Comparison of ENCODE assay signal across 25 cellular contexts in the genomic region with DNA sequence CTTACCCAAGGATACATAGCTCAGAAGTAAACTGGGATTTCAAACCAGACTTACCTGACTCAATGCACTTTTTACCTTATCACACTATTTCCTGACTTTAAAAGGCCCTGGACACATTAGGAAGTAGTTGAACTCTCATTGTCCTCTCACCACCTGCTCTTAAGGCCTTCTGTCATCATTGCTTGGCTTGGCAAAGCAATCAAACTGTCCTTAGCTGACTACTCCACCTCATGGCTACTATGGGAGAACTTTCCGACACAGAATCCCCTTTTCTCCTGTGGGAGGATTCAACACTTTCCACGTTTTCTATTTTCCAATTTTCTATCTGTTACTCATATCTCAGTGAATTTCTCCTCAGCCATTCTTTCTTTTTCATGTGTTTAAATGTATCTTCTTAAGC. TPM values are rescaled to one million over a fixed set of nuclear protein-coding genes. Genes with fewer than 3 reads are reported as not detected.
DNase-seq lines count a peak whose midpoint lies in the region; ATAC-seq, FAIRE-seq and TF ChIP-seq lines count a peak whose summit lies in the region.
"Had no signal": no experiment of that assay in that cellular context is flagged by ENCODE, and none has a peak within 500 bp of the region (broad histone marks: within the 10 kb centered on the region; RNA-seq: fewer than 3 reads in every experiment).

No MANE protein-coding gene starts in this region.

- H3K23ac ChIP-seq in mesendoderm (ENCODE audit: low read length) (no peak overlapping the region), neuronal stem cell (ENCODE audit: low read depth, low read length, poor library complexity) (no peak overlapping the region)

- no CpG with 5 or more reads among the region's 2 CpGs for WGBS in mesendoderm (ENCODE audit: extremely low coverage, insufficient coverage, low lambda C conversion rate)
- WGBS in neuronal stem cell (ENCODE audit: extremely low coverage in 2 of 2, insufficient read length in 2 of 2, insufficient replicate concordance in 1 of 2), 2 donors: 100% methylated on average over 1 of the region's 2 CpGs; no CpG with 5 or more reads in 1 of the 2 donors

- no peak overlapping the region for H4K91ac ChIP-seq in neuronal stem cell (ENCODE audit: low read depth, low read length, poor library complexity)

- H3K4me1 ChIP-seq in CD4-positive, CD25-positive, alpha-beta regulatory T cell (ENCODE audit: control insufficient read depth, insufficient read depth, low read length, poor library complexity, severe bottlenecking): no peaks in the 10 kb centered on the region
- H3K4me1 ChIP-seq in mesendoderm (ENCODE audit: control insufficient read depth, low read depth, low read length) (peaks cover 2% of the 10 kb centered on the region), PC-9 (replicated peaks; ENCODE audit: insufficient read depth) (no peaks in the 10 kb centered on the region), neuronal stem cell (ENCODE audit: control insufficient read depth in 2 of 2, insufficient read depth in 1 of 2, low read depth in 1 of 2, low read length in 2 of 2) (peaks cover 1 to 3% of the 10 kb centered on the region in 2 donors)
- H3K4me1 ChIP-seq: colonic mucosa, right atrium auricular region, SJCRH30 had no signal

- H4K20me1 ChIP-seq in PC-9 (ENCODE audit: insufficient read depth): no peaks in the 10 kb centered on the region; the same call in 1 of the 2 replicates

- H3K14ac ChIP-seq in neuronal stem cell (ENCODE audit: low read length): no peak overlapping the region

- no peaks in the 10 kb centered on the region for H3K9me3 ChIP-seq in CD4-positive, CD25-positive, alpha-beta regulatory T cell (ENCODE audit: control insufficient read depth in 2 of 2, low read length in 2 of 2)
- peaks cover 8% of the 10 kb centered on the region; the same call in 1 of the 2 replicates for H3K9me3 ChIP-seq in PC-9 (ENCODE audit: insufficient read depth, low read depth)
- H3K9me3 ChIP-seq in neuronal stem cell (replicated peaks in 1 of 2; ENCODE audit: control insufficient read depth in 2 of 2, insufficient read depth in 1 of 2, low read depth in 1 of 2, low read length in 2 of 2): peaks cover 0 to 2% of the 10 kb centered on the region in 2 donors
- H3K9me3 ChIP-seq: colonic mucosa, esophagus squamous epithelium, left lung, pancreas, SJCRH30 had no signal

- H3K27ac ChIP-seq in CD4-positive, CD25-positive, alpha-beta regulatory T cell (ENCODE audit: insufficient read depth, low read length, poor library complexity, severe bottlenecking): no peak overlapping the region
- H3K27ac ChIP-seq in mesendoderm (ENCODE audit: low read depth, low read length): no peak overlapping the region
- H3K27ac ChIP-seq in PC-9: no peak overlapping the region
- H3K27ac ChIP-seq in neuronal stem cell (replicated peaks; ENCODE audit: low read length): no peak overlapping the region
- H3K27ac ChIP-seq: colonic mucosa, esophagus squamous epithelium, KMS-11, left lung, pancreas, right atrium auricular region, SJCRH30 had no signal

- H2AFZ ChIP-seq in PC-9 (no peak overlapping the region), neuronal stem cell (ENCODE audit: low read length) (no peak overlapping the region)

- H3K27me3 ChIP-seq in CD4-positive, CD25-positive, alpha-beta regulatory T cell (ENCODE audit: control insufficient read depth, insufficient read depth, low read length): no peaks in the 10 kb centered on the region
- no peaks in the 10 kb centered on the region for H3K27me3 ChIP-seq in mesendoderm (ENCODE audit: insufficient read depth, low read length, poor library complexity)
- H3K27me3 ChIP-seq in PC-9 (ENCODE audit: insufficient read depth, low read depth): no peaks in the 10 kb centered on the region
- no peaks in the 10 kb centered on the region for H3K27me3 ChIP-seq in neuronal stem cell (ENCODE audit: control insufficient read depth in 3 of 3, insufficient read depth in 3 of 3, low read depth in 1 of 3, low read length in 3 of 3)
- H3K27me3 ChIP-seq: colonic mucosa, esophagus squamous epithelium, left lung, pancreas, right atrium auricular region, SJCRH30 had no signal

- POLR2A ChIA-PET in PC-9 (lab: Charles Lee; ENCODE audit: unreplicated experiment): interaction anchor here (0.6 kb wide), 1 partner anchor 69 kb away, joined by 3 read pairs; no protein-coding TSS in a partner anchor

- H3K36me3 Mint-ChIP-seq in CD4-positive, CD25-positive, alpha-beta regulatory T cell: peaks cover 32% of the 10 kb centered on the region
- peaks cover 21% of the 10 kb centered on the region for H3K36me3 Mint-ChIP-seq in effector memory CD8-positive, alpha-beta T cell (ENCODE audit: insufficient read depth)

- H3K4me1 Mint-ChIP-seq in CD4-positive, CD25-positive, alpha-beta regulatory T cell: peaks cover 6 to 22% (median 14%) of the 10 kb centered on the region in 4 donors
- H3K4me1 Mint-ChIP-seq in effector memory CD8-positive, alpha-beta T cell (ENCODE audit: low read depth in 2 of 2): peaks cover 0 to 5% of the 10 kb centered on the region in 2 donors
- H3K4me1 Mint-ChIP-seq: activated naive CD4-positive, alpha-beta T cell treated with anti-CD3 and anti-CD28 coated beads, Interleukin-2, amount 10 ng/mL, durations not matched to agents 7 days and 5 days had no signal

- peaks cover 1% of the 10 kb centered on the region for H3K79me1 ChIP-seq in mesendoderm (ENCODE audit: low read length)
- no peaks in the 10 kb centered on the region for H3K79me1 ChIP-seq in neuronal stem cell (ENCODE audit: low read depth, low read length)

- no peaks in the 10 kb centered on the region for H3K9me2 ChIP-seq in PC-9 (ENCODE audit: insufficient read depth)

- intact Hi-C loops in PC-9 (cut with micrococcal nuclease; ENCODE audit: unreplicated experiment): no loop called here

- H2BK120ac ChIP-seq in mesendoderm (ENCODE audit: low read depth, low read length) (no peak overlapping the region), neuronal stem cell (ENCODE audit: low read depth, low read length) (no peak overlapping the region)

- H3K27me3 Mint-ChIP-seq in CD4-positive, CD25-positive, alpha-beta regulatory T cell: no peaks in the 10 kb centered on the region
- H3K27me3 Mint-ChIP-seq in effector memory CD8-positive, alpha-beta T cell: no peaks in the 10 kb centered on the region
- H3K27me3 Mint-ChIP-seq: activated naive CD4-positive, alpha-beta T cell treated with anti-CD3 and anti-CD28 coated beads, Interleukin-2, amount 10 ng/mL, durations not matched to agents 7 days and 5 days; type B pancreatic cell had no signal

- CTCF ChIA-PET in PC-9 (lab: Charles Lee): interaction anchor here (0.6 kb wide), 1 partner anchor 55 kb away, joined by 7 read pairs; no protein-coding TSS in a partner anchor

- no peak overlapping the region for H2BK12ac ChIP-seq in neuronal stem cell (ENCODE audit: low read length)

- no peak for TF ChIP-seq POLR2A in GM12891 (IDR thresholded peaks at IDR 0.05; ENCODE audit: low read depth, low read length)

- BruUV-seq in PC-9 (replicated peaks; lab: Mats Ljungman, UMichigan): no TSS peak

- no peak overlapping the region for H3K4ac ChIP-seq in mesendoderm (ENCODE audit: low read depth, low read length)
- no peak overlapping the region for H3K4ac ChIP-seq in neuronal stem cell (ENCODE audit: low read length)

- FAIRE-seq in GM12891 (lab: Jason Lieb, UNC): peak; percentile 9

- H3K27ac Mint-ChIP-seq in CD4-positive, CD25-positive, alpha-beta regulatory T cell: peak overlapping the region; percentile 44 to 84 (median 70)
- H3K27ac Mint-ChIP-seq in effector memory CD8-positive, alpha-beta T cell: peak overlapping the region; percentile 14 to 36
- H3K27ac Mint-ChIP-seq: activated naive CD4-positive, alpha-beta T cell treated with anti-CD3 and anti-CD28 coated beads, Interleukin-2, amount 10 ng/mL, durations not matched to agents 7 days and 5 days; activated T-helper 1 cell treated with anti-CD3 and anti-CD28 coated beads, Interleukin-12 subunit alpha, Interleukin-12 subunit beta, Interleukin-2, Interleukin-4 antibody, amounts not matched to agents 30 ng/mL and 10 ng/mL and 1 ng/mL, durations not matched to agents 14 hours and 24 hours and 36 hours; type B pancreatic cell had no signal

- no peak overlapping the region for H3K4me2 ChIP-seq in mesendoderm (ENCODE audit: low read length)
- H3K4me2 ChIP-seq in PC-9: no peak overlapping the region
- H3K4me2 ChIP-seq in neuronal stem cell (ENCODE audit: insufficient read depth, low read length, poor library complexity, severe bottlenecking): no peak overlapping the region
- H3K4me2 ChIP-seq: KMS-11 had no signal

- no peak for ATAC-seq in CD4-positive, CD25-positive, alpha-beta regulatory T cell (ENCODE audit: low read depth in 2 of 2)
- no peak for ATAC-seq in effector memory CD8-positive, alpha-beta T cell (replicated peaks)
- ATAC-seq: left lung, pancreas had no signal

- H3K4me3 Mint-ChIP-seq in CD4-positive, CD25-positive, alpha-beta regulatory T cell: no peak overlapping the region
- no peak overlapping the region for H3K4me3 Mint-ChIP-seq in effector memory CD8-positive, alpha-beta T cell
- H3K4me3 Mint-ChIP-seq: activated naive CD4-positive, alpha-beta T cell treated with anti-CD3 and anti-CD28 coated beads, Interleukin-2, amount 10 ng/mL, durations not matched to agents 7 days and 5 days; activated T-helper 1 cell treated with anti-CD3 and anti-CD28 coated beads, Interleukin-12 subunit alpha, Interleukin-12 subunit beta, Interleukin-2, Interleukin-4 antibody, amounts not matched to agents 30 ng/mL and 10 ng/mL and 1 ng/mL, durations not matched to agents 14 hours and 24 hours and 36 hours; nephron progenitor cell; type B pancreatic cell had no signal

- H3F3A ChIP-seq in PC-9 (ENCODE audit: insufficient read depth, low read depth): 0 out of 2 replicates have a peak, but pooled peaks cover 6% of the 10 kb centered on the region

- no peak for DNase-seq in CD4-positive, CD25-positive, alpha-beta regulatory T cell
- no peak for DNase-seq in GM12891 (ENCODE audit: insufficient read length, low spot score)
- DNase-seq in effector memory CD8-positive, alpha-beta T cell: no peak
- peak; percentile 46 for DNase-seq in mesendoderm
- no peak for DNase-seq in NCI-H226
- no peak for DNase-seq in PC-9
- DNase-seq in neuronal stem cell (ENCODE audit: low spot score): no peak
- DNase-seq: activated naive CD4-positive, alpha-beta T cell treated with anti-CD3 and anti-CD28 coated beads, Interleukin-2, amount 10 ng/mL, durations not matched to agents 7 days and 5 days; amygdala; C1 segment of cervical spinal cord; colonic mucosa; esophagus squamous epithelium; foreskin melanocyte; left lung; NCI-H1417; NCI-H510A; nephron progenitor cell; pancreas; SJCRH30; stimulated activated CD4-positive, alpha-beta T cell treated with anti-CD3 and anti-CD28 coated beads, Interleukin-2, amount 100 ng/mL, for 24 hours; T1000 had no signal

- H4K8ac ChIP-seq in mesendoderm (ENCODE audit: low read depth, low read length) (no peak overlapping the region), neuronal stem cell (ENCODE audit: low read depth, low read length) (no peak overlapping the region)

- TF ChIP-seq CTCF in PC-9 (conservative IDR thresholded peaks at IDR 0.05): no peak

- H3K18ac ChIP-seq in mesendoderm (ENCODE audit: low read length) (no peak overlapping the region), neuronal stem cell (ENCODE audit: low read length) (no peak overlapping the region)

- H4K5ac ChIP-seq in mesendoderm (ENCODE audit: low read length): no peak overlapping the region

- no peak overlapping the region for H2BK15ac ChIP-seq in mesendoderm (replicated peaks; ENCODE audit: low read depth)
- no peak overlapping the region for H2BK15ac ChIP-seq in neuronal stem cell (ENCODE audit: low read length)

- H3K9me3 Mint-ChIP-seq in CD4-positive, CD25-positive, alpha-beta regulatory T cell: peaks cover 0 to 3% (median 0%) of the 10 kb centered on the region in 7 donors
- H3K9me3 Mint-ChIP-seq in effector memory CD8-positive, alpha-beta T cell: no peaks in the 10 kb centered on the region
- H3K9me3 Mint-ChIP-seq: activated naive CD4-positive, alpha-beta T cell treated with anti-CD3 and anti-CD28 coated beads, Interleukin-2, amount 10 ng/mL, durations not matched to agents 7 days and 5 days; activated T-helper 1 cell treated with anti-CD3 and anti-CD28 coated beads, Interleukin-12 subunit alpha, Interleukin-12 subunit beta, Interleukin-2, Interleukin-4 antibody, amounts not matched to agents 30 ng/mL and 10 ng/mL and 1 ng/mL, durations not matched to agents 14 hours and 24 hours and 36 hours; type B pancreatic cell had no signal

- no peak overlapping the region for H3K4me3 ChIP-seq in CD4-positive, CD25-positive, alpha-beta regulatory T cell (ENCODE audit: low read depth, low read length)
- no peak overlapping the region for H3K4me3 ChIP-seq in mesendoderm (ENCODE audit: low read length)
- no peak overlapping the region for H3K4me3 ChIP-seq in PC-9
- H3K4me3 ChIP-seq in neuronal stem cell (ENCODE audit: low read length in 2 of 2): no peak overlapping the region
- H3K4me3 ChIP-seq: colonic mucosa, esophagus squamous epithelium, left lung, pancreas, right atrium auricular region, SJCRH30 had no signal

- H3K56ac ChIP-seq in mesendoderm (ENCODE audit: low read length): no peak overlapping the region

- no peaks in the 10 kb centered on the region for H3K79me2 ChIP-seq in mesendoderm (ENCODE audit: control insufficient read depth, insufficient read depth, low read length)
- H3K79me2 ChIP-seq in PC-9 (ENCODE audit: low read depth): 0 out of 2 replicates have a peak, but pooled peaks cover 4% of the 10 kb centered on the region

- H2BK5ac ChIP-seq in mesendoderm (ENCODE audit: low read length) (no peak overlapping the region), neuronal stem cell (ENCODE audit: low read length) (no peak overlapping the region)

- H3K36me3 ChIP-seq in CD4-positive, CD25-positive, alpha-beta regulatory T cell (ENCODE audit: control insufficient read depth, insufficient read depth, low read length): peaks cover 17% of the 10 kb centered on the region
- H3K36me3 ChIP-seq in mesendoderm (ENCODE audit: control insufficient read depth, insufficient read depth, low read length) (no peaks in the 10 kb centered on the region), PC-9 (ENCODE audit: low read depth) (peaks cover 11% of the 10 kb centered on the region; the same call in 1 of the 2 replicates), neuronal stem cell (replicated peaks in 1 of 2; ENCODE audit: control insufficient read depth in 2 of 2, insufficient read depth in 2 of 2, low read length in 2 of 2) (peaks cover 0 to 63% of the 10 kb centered on the region in 2 donors)
- H3K36me3 ChIP-seq: colonic mucosa, pancreas, right atrium auricular region had no signal

- H3K9ac ChIP-seq in mesendoderm (ENCODE audit: low read length) (no peak overlapping the region), neuronal stem cell (ENCODE audit: low read depth, low read length, poor library complexity) (no peak overlapping the region)
- H3K9ac ChIP-seq: KMS-11 had no signal

- H2AK5ac ChIP-seq in mesendoderm (ENCODE audit: low read length) (no peak overlapping the region), neuronal stem cell (ENCODE audit: low read depth, low read length) (no peak overlapping the region)

RNA-seq across cellular contexts. Expression of gene ZNF148, which starts 55.4 kb away (rescaled TPM):
- 50.6 TPM for total RNA-seq in CD4-positive, CD25-positive, alpha-beta regulatory T cell
- polyA plus RNA-seq in CD4-positive, CD25-positive, alpha-beta regulatory T cell: 10 to 100 TPM; 58.0 to 75.0 (median 65.4) TPM
- 12.2 TPM for polyA plus RNA-seq in GM12891 (2012; ENCODE audit: low read depth, missing spikeins)
- 7.8 TPM for polyA plus RNA-seq in mesendoderm (2013, experiment 1 of 2)
- polyA plus RNA-seq in mesendoderm (2013, experiment 2 of 2): 8.1 TPM
- 53.8 and 62.6 TPM in 2 replicates for total RNA-seq in PC-9 (2021)
- 17.2 TPM for polyA plus RNA-seq in neuronal stem cell (2013, experiment 1 of 2)
- polyA plus RNA-seq in neuronal stem cell (2013, experiment 2 of 2): 18.2 TPM
